30 cellular contexts compared by ENCODE assay signal in genomic region chrM:15251-15769, GRCh38.
"Had no signal": no experiment of that assay in that cellular context is flagged by ENCODE, and none has a peak within 500 bp of the region (broad histone marks: within the 10 kb centered on the region; RNA-seq: fewer than 3 reads in every experiment).

No MANE protein-coding gene starts in this region.

- H3K9me3 ChIP-seq: Peyer's patch, SJSA1, SK-N-SH had no signal

- H3K4me3 ChIP-seq: PC-9, Peyer's patch, SJSA1 had no signal

- H3K27ac ChIP-seq: KMS-11, PC-9, Peyer's patch, SJSA1 had no signal

- H3K36me3 ChIP-seq: Peyer's patch, SJSA1 had no signal

- H3K4me1 ChIP-seq: Peyer's patch, SJSA1 had no signal

- H3K27me3 ChIP-seq: Peyer's patch, SJSA1 had no signal

- H3K9ac ChIP-seq: KMS-11, SK-N-SH had no signal

- H3K4me2 ChIP-seq: KMS-11, PC-9, SK-N-SH had no signal

- H2AFZ ChIP-seq: PC-9 had no signal

- DNase-seq: Karpas-422, MM.1S, MV-4-11, NCI-H1092, NCI-H1105, NCI-H1417 treated with DMSO at 0.1 percent for 48 hours, NCI-H1436 treated with DMSO at 0.1 percent for 48 hours, NCI-H1694 treated with DMSO at 0.1 percent for 48 hours, NCI-H187 treated with DMSO at 0.1 percent for 48 hours, NCI-H2029 treated with DMSO at 0.1 percent for 48 hours, NCI-H2081 treated with DMSO at 0.1 percent for 48 hours, NCI-H2107, NCI-H2171, NCI-H226, NCI-H446 treated with DMSO at 0.1 percent for 48 hours, NCI-H510A, NCI-H524, NCI-H526, NCI-H69, NCI-H748 treated with DMSO at 0.1 percent for 48 hours, NCI-H82, PC-9, Peyer's patch, Right ventricle myocardium superior, RPMI8226, SHP77 treated with DMSO at 0.1 percent for 48 hours, SK-N-SH, SW 1271 had no signal
